In the genomic region with DNA sequence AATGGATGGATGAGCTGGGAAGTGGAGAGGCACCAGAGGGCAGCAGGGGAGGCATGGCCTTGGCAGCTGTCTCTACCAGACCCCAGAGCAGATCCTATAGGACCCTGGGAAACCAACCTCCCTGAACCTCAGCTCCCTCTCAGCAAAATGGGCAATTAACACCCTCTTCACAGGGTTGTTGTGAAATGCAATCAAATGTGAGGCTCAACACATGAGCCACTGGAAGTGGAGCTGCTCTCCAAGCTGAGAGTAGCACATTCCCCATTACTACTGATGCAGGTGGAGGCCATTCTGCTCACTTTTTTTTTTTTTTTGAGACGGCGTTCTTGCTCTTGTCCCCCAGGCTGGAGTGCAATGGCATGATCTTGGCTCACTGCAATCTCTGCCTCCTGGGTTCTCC, we compare ENCODE assay signal across 19 cellular contexts. TPM values are rescaled to one million over a fixed set of nuclear protein-coding genes. Genes with fewer than 3 reads are reported as not detected.
"Had no signal": no experiment of that assay in that cellular context is flagged by ENCODE, and none has a peak within 500 bp of the region (broad histone marks: within the 10 kb centered on the region; RNA-seq: fewer than 3 reads in every experiment).

No MANE protein-coding gene starts in this region.

- H3K9me3 ChIP-seq: neutrophil had no signal

- H3K4me3 ChIP-seq: lung had no signal

- H3K36me3 ChIP-seq: neutrophil had no signal

- DNase-seq: activated CD4-positive, alpha-beta T cell treated with anti-CD3 and anti-CD28 coated beads for 1 hour; activated CD4-positive, alpha-beta T cell treated with anti-CD3 and anti-CD28 coated beads, Interleukin-2, amount 50 U/mL, for 48 hours; activated CD8-positive, alpha-beta memory T cell treated with anti-CD3 and anti-CD28 coated beads, Interleukin-2, amount 10 ng/mL, durations not matched to agents 7 days and 5 days; activated effector memory CD4-positive, alpha-beta T cell treated with Interleukin-2 at 50 U/mL for 16 hours; activated naive CD4-positive, alpha-beta T cell treated with anti-CD3 and anti-CD28 coated beads, Interleukin-2, amount 50 U/mL, for 16 hours; activated T-cell treated with anti-CD3 and anti-CD28 coated beads, Interleukin-2, amount 50 U/mL, for 24 hours; effector memory CD4-positive, alpha-beta T cell; foreskin keratinocyte; head of caudate nucleus; naive thymus-derived CD4-positive, alpha-beta T cell; retina; stimulated activated CD4-positive, alpha-beta T cell treated with anti-CD3 and anti-CD28 coated beads, Interleukin-2, amount 100 ng/mL, for 48 hours; T-helper 9 cell had no signal

- H3K27ac ChIP-seq: foreskin keratinocyte, neutrophil had no signal

- H3K27me3 ChIP-seq: foreskin keratinocyte had no signal

- FAIRE-seq: astrocyte, bronchial epithelial cell, urothelium cell line had no signal

- ATAC-seq: activated CD8-positive, alpha-beta memory T cell treated with anti-CD3 and anti-CD28 coated beads, Interleukin-2, amount 10 ng/mL, durations not matched to agents 7 days and 5 days; foreskin keratinocyte; naive thymus-derived CD4-positive, alpha-beta T cell; stimulated activated memory B cell treated with anti-CD40 and anti-IgM and Interleukin-4, amounts not matched to agents 10 μg/mL and 1 μg/mL and 100 μg/mL, for 72 hours had no signal

- H3K4me1 ChIP-seq: foreskin keratinocyte had no signal

RNA-seq across cellular contexts. Expression of a gene that starts 6.5 kb away (rescaled TPM):
- total RNA-seq: activated CD8-positive, alpha-beta memory T cell treated with anti-CD3 and anti-CD28 coated beads, Interleukin-2, amount 10 ng/mL, durations not matched to agents 7 days and 5 days; naive thymus-derived CD4-positive, alpha-beta T cell had no signal
- polyA plus RNA-seq: naive thymus-derived CD4-positive, alpha-beta T cell had no signal
